ENCODE assay signal across 8 cellular contexts in the genomic region with DNA sequence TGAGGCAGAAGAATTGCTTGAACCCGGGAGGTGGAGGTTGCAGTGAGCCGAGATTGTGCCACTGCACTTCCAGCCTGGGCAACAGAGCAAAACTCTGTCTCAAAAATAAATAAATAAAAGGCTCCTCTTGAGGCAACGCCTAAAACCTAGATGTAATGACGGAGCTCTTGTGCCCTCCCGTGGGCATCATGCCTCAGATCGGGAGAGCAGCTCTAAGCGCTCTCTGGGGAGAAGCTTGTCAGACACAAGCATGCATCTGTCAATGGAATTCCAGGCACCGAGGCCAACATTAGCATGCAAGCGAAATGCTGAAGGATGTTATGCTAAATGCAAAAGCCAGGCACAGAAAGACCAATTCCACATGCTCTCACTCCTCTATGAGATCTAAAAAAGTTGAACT. TPM values are rescaled to one million over a fixed set of nuclear protein-coding genes. Genes with fewer than 3 reads are reported as not detected.
DNase-seq lines count a peak whose midpoint lies in the region; ATAC-seq and TF ChIP-seq lines count a peak whose summit lies in the region.

No MANE protein-coding gene starts in this region.

- ATAC-seq in GM21367 (IDR thresholded peaks at IDR 0.05; ENCODE audit: unreplicated experiment) (no peak), HG03521 (IDR thresholded peaks at IDR 0.05; ENCODE audit: unreplicated experiment) (no peak)

- CTCF ChIA-PET in CD8-positive, alpha-beta memory T cell (lab: Charles Lee): no interaction called here

- TF ChIP-seq CTCF in astrocyte of the cerebellum (IDR thresholded peaks at IDR 0.05; ENCODE audit: low read depth, low read length, missing control alignments): peak; percentile 44

- in situ Hi-C loops in astrocyte of the cerebellum (cut with HindIII; ENCODE audit: low sequenced_read_pairs): loop anchor here (5.0 kb wide), 2 partner anchors 51 to 111 kb away; no protein-coding TSS in a partner anchor

- peaks cover 0 to 5% (median 0%) of the 10 kb centered on the region in 3 donors for H3K36me3 Mint-ChIP-seq in CD8-positive, alpha-beta memory T cell

- H3K9me3 Mint-ChIP-seq in CD8-positive, alpha-beta memory T cell: peaks cover 0 to 8% (median 4%) of the 10 kb centered on the region in 5 donors

- POLR2A ChIA-PET in CD8-positive, alpha-beta memory T cell (lab: Charles Lee): no interaction called here

- H3K4me1 ChIP-seq in CD8-positive, alpha-beta memory T cell (ENCODE audit: insufficient read depth, low read length): no peaks in the 10 kb centered on the region

- peak overlapping the region in 1 of 8 donors; percentile 2 for H3K27ac Mint-ChIP-seq in CD8-positive, alpha-beta memory T cell

- H3K27ac ChIP-seq in CD8-positive, alpha-beta memory T cell (ENCODE audit: low read depth, low read length): no peak overlapping the region

- H3K4me3 Mint-ChIP-seq in CD8-positive, alpha-beta memory T cell: no peak overlapping the region

- DNase-seq in GM04503 (ENCODE audit: low read depth) (peak; percentile 71), NCI-H2227 (lab: John Stamatoyannopoulos, UW; ENCODE audit: unreplicated experiment) (peak; percentile 53), astrocyte of the cerebellum (ENCODE audit: low read depth) (peak; percentile 37), iris pigment epithelial cell (ENCODE audit: low read depth) (peak; percentile 14)
- DNase-seq in CD8-positive, alpha-beta memory T cell: no peak
- no peak for DNase-seq in activated T-cell treated with anti-CD3 and anti-CD28 coated beads, Interleukin-2, amount 50 U/mL, for 1 hour

- H3K4me3 ChIP-seq in astrocyte of the cerebellum (ENCODE audit: low read depth, low read length): no peak overlapping the region
- no peak overlapping the region for H3K4me3 ChIP-seq in CD8-positive, alpha-beta memory T cell (ENCODE audit: low read length)

- no peaks in the 10 kb centered on the region for H3K27me3 ChIP-seq in CD8-positive, alpha-beta memory T cell (ENCODE audit: insufficient read depth, low read length, poor library complexity, severe bottlenecking)

- H3K4me1 Mint-ChIP-seq in CD8-positive, alpha-beta memory T cell: no peaks in the 10 kb centered on the region

- no peaks in the 10 kb centered on the region for H3K36me3 ChIP-seq in CD8-positive, alpha-beta memory T cell (ENCODE audit: insufficient read depth, low read length)

- peaks cover 6 to 26% of the 10 kb centered on the region in 2 donors for H3K27me3 Mint-ChIP-seq in CD8-positive, alpha-beta memory T cell

- no peaks in the 10 kb centered on the region for H3K9me3 ChIP-seq in CD8-positive, alpha-beta memory T cell (ENCODE audit: low read length)

RNA-seq across cellular contexts. Expression of a gene that starts 45.6 kb away (rescaled TPM):
- total RNA-seq in CD8-positive, alpha-beta memory T cell: 10 to 100 TPM; 42.4 to 43.5 TPM
- 19.0 TPM for polyA plus RNA-seq in CD8-positive, alpha-beta memory T cell

RNA-seq across cellular contexts. Expression of a gene that starts 55.5 kb away (rescaled TPM):
- 100 to 1,000 TPM; 131 to 163 TPM for total RNA-seq in CD8-positive, alpha-beta memory T cell
- 239 TPM for polyA plus RNA-seq in CD8-positive, alpha-beta memory T cell

Comparison
In these comparisons a context has a peak if more than half of its experiments do, and no peak if none do; other contexts are left out.
1. DNase-seq: peak in GM04503 (single experiment), NCI-H2227 (single experiment), astrocyte of the cerebellum (single experiment) and iris pigment epithelial cell (single experiment); none in CD8-positive, alpha-beta memory T cell (0 of 5) and activated T-cell treated with anti-CD3 and anti-CD28 coated beads, Interleukin-2, amount 50 U/mL, for 1 hour (single experiment).